Comparison of ENCODE assay signal across 15 cellular contexts in genomic region chr16:57826706-57827625, GRCh38. TPM values are rescaled to one million over a fixed set of nuclear protein-coding genes. Genes with fewer than 3 reads are reported as not detected.
DNase-seq lines count a peak whose midpoint lies in the region; ATAC-seq, FAIRE-seq and TF ChIP-seq lines count a peak whose summit lies in the region.
"Had no signal": no experiment of that assay in that cellular context is flagged by ENCODE, and none has a peak within 500 bp of the region (broad histone marks: within the 10 kb centered on the region; RNA-seq: fewer than 3 reads in every experiment).

No MANE protein-coding gene starts in this region.

- no peak overlapping the region for H3K4me3 Mint-ChIP-seq in activated naive CD4-positive, alpha-beta T cell treated with anti-CD3 and anti-CD28 coated beads, Interleukin-2, amount 10 ng/mL, durations not matched to agents 7 days and 5 days
- H3K4me3 Mint-ChIP-seq: stimulated activated effector memory CD8-positive, alpha-beta T cell treated with anti-CD3 and anti-CD28 coated beads, Interleukin-12 subunit alpha, Interleukin-12 subunit beta, amount 100 ng/mL, for 72 hours had no signal

- peak overlapping the region; percentile 43 for H3K4me2 ChIP-seq in A549

- H3K36me3 Mint-ChIP-seq in activated naive CD4-positive, alpha-beta T cell treated with anti-CD3 and anti-CD28 coated beads, Interleukin-2, amount 10 ng/mL, durations not matched to agents 7 days and 5 days, result no peaks in the 10 kb centered on the region
- H3K36me3 Mint-ChIP-seq: stimulated activated effector memory CD8-positive, alpha-beta T cell treated with anti-CD3 and anti-CD28 coated beads, Interleukin-12 subunit alpha, Interleukin-12 subunit beta, amount 100 ng/mL, for 72 hours had no signal

- H3K27ac ChIP-seq in A549 (peak overlapping the region; percentile 48 to 67; a peak in 5 of 6 replicates), right lobe of liver (peak overlapping the region; percentile 40 to 75 (median 60)), uterus (no peak overlapping the region)
- H3K27ac ChIP-seq: WERI-Rb-1 had no signal

- DNase-seq in A549 (ENCODE audit: low read depth in 1 of 2, low spot score in 1 of 2) (no peak), NCI-H1092 treated with DMSO at 0.1 percent for 48 hours (lab: John Stamatoyannopoulos, UW) (peak; percentile 76), choroid plexus epithelial cell (ENCODE audit: low read depth) (peak; percentile 36), right lobe of liver (peak; percentile 86 to 95 (median 94)), GM19239 (ENCODE audit: insufficient read length, low spot score) (no peak), uterus (no peak)
- DNase-seq in activated naive CD4-positive, alpha-beta T cell treated with anti-CD3 and anti-CD28 coated beads, Interleukin-2, amount 10 ng/mL, durations not matched to agents 7 days and 5 days, result no peak
- DNase-seq: COR-L47, NCI-H510A, OCI-M1, WERI-Rb-1 had no signal

- H3K9me3 ChIP-seq in A549, result no peaks in the 10 kb centered on the region
- no peaks in the 10 kb centered on the region for H3K9me3 ChIP-seq in right lobe of liver
- H3K9me3 ChIP-seq in uterus, result no peaks in the 10 kb centered on the region

- 77% methylated on average over 22 of the region's 22 CpGs for WGBS in A549 (ENCODE audit: missing lambda C conversion rate)
- 41% methylated on average over 9 of the region's 22 CpGs for WGBS in right lobe of liver (ENCODE audit: insufficient coverage, low coverage, low lambda C conversion rate, missing lambda C conversion rate)

- ATAC-seq in A549 (peak; percentile 31 to 61; a peak in 5 of 6 replicates), right lobe of liver (peak; percentile 82 to 93 (median 90)), esophagus mucosa (no peak)

- intact Hi-C loops in right lobe of liver (cut with DNase I) (no loop called here), uterus (cut with DNase I; ENCODE audit: low total_unique reads) (no loop called here)

- POLR2A ChIA-PET in A549 (lab: Yijun Ruan, JAX), result no interaction called here

- H3K27me3 Mint-ChIP-seq in activated naive CD4-positive, alpha-beta T cell treated with anti-CD3 and anti-CD28 coated beads, Interleukin-2, amount 10 ng/mL, durations not matched to agents 7 days and 5 days, result peaks cover 56% of the 10 kb centered on the region

- TF ChIP-seq POLR2A in A549 (IDR thresholded peaks at IDR 0.05; ENCODE audit: low read length) (no peak), right lobe of liver (IDR thresholded peaks at IDR 0.05) (peak; percentile 49), uterus (IDR thresholded peaks at IDR 0.05) (no peak)

- H3K4me1 Mint-ChIP-seq in activated naive CD4-positive, alpha-beta T cell treated with anti-CD3 and anti-CD28 coated beads, Interleukin-2, amount 10 ng/mL, durations not matched to agents 7 days and 5 days, result no peaks in the 10 kb centered on the region
- H3K4me1 Mint-ChIP-seq: stimulated activated effector memory CD8-positive, alpha-beta T cell treated with anti-CD3 and anti-CD28 coated beads, Interleukin-12 subunit alpha, Interleukin-12 subunit beta, amount 100 ng/mL, for 72 hours had no signal

- no peaks in the 10 kb centered on the region for H3K36me3 ChIP-seq in right lobe of liver
- no peaks in the 10 kb centered on the region for H3K36me3 ChIP-seq in uterus
- H3K36me3 ChIP-seq: WERI-Rb-1 had no signal

- H3K4me3 ChIP-seq in A549, result no peak overlapping the region
- H3K4me3 ChIP-seq in choroid plexus epithelial cell (ENCODE audit: low read depth, low read length), result no peak overlapping the region
- H3K4me3 ChIP-seq in right lobe of liver, result no peak overlapping the region
- H3K4me3 ChIP-seq in uterus, result no peak overlapping the region

- TF ChIP-seq EP300 in A549 (IDR thresholded peaks at IDR 0.05), result no peak

- no peak for TF ChIP-seq CTCF in A549 (IDR thresholded peaks at IDR 0.05)
- TF ChIP-seq CTCF in choroid plexus epithelial cell (conservative IDR thresholded peaks at IDR 0.05; ENCODE audit: low read depth, low read length), result no peak
- no peak for TF ChIP-seq CTCF in right lobe of liver (IDR thresholded peaks at IDR 0.05)
- TF ChIP-seq CTCF in uterus (IDR thresholded peaks at IDR 0.05), result no peak

- H3K27ac Mint-ChIP-seq in activated naive CD4-positive, alpha-beta T cell treated with anti-CD3 and anti-CD28 coated beads, Interleukin-2, amount 10 ng/mL, durations not matched to agents 7 days and 5 days, result no peak overlapping the region
- H3K27ac Mint-ChIP-seq: stimulated activated effector memory CD8-positive, alpha-beta T cell treated with anti-CD3 and anti-CD28 coated beads, Interleukin-12 subunit alpha, Interleukin-12 subunit beta, amount 100 ng/mL, for 72 hours had no signal

- H3K9me3 Mint-ChIP-seq in activated naive CD4-positive, alpha-beta T cell treated with anti-CD3 and anti-CD28 coated beads, Interleukin-2, amount 10 ng/mL, durations not matched to agents 7 days and 5 days, result no peaks in the 10 kb centered on the region
- H3K9me3 Mint-ChIP-seq: stimulated activated effector memory CD8-positive, alpha-beta T cell treated with anti-CD3 and anti-CD28 coated beads, Interleukin-12 subunit alpha, Interleukin-12 subunit beta, amount 100 ng/mL, for 72 hours had no signal

- H3K4me1 ChIP-seq in A549 (peaks cover 62% of the 10 kb centered on the region), right lobe of liver (peaks cover 0 to 57% (median 27%) of the 10 kb centered on the region in 4 donors), uterus (no peaks in the 10 kb centered on the region)

- CTCF ChIA-PET in A549 (lab: Yijun Ruan, JAX), result interaction anchor here (1.0 to 1.6 kb wide), 6 partner anchors 9 to 78 kb away, joined by 3 to 4 read pairs (median 3); no protein-coding TSS in a partner anchor
- CTCF ChIA-PET in activated naive CD4-positive, alpha-beta T cell treated with anti-CD3 and anti-CD28 coated beads, Interleukin-2, amount 10 ng/mL, durations not matched to agents 7 days and 5 days (lab: Charles Lee), result no interaction called here

- TF ChIP-seq RAD21 in A549 (conservative IDR thresholded peaks at IDR 0.05 in 1 of 2, IDR thresholded peaks at IDR 0.05 in 1 of 2), result no peak

- FAIRE-seq in A549 (lab: Jason Lieb, UNC) (no peak), GM19239 (lab: Jason Lieb, UNC) (no peak)
- FAIRE-seq: A204.1, bronchial epithelial cell had no signal

- H3K27me3 ChIP-seq in right lobe of liver (no peaks in the 10 kb centered on the region), uterus (no peaks in the 10 kb centered on the region)

TF ChIP-seq in A549, 52 proteins besides CTCF, POLR2A, EP300 and RAD21:
- TF ChIP-seq FOXS1 (CRISPR knock-in tag; IDR thresholded peaks at IDR 0.05) (no peak), ZNF302 (CRISPR knock-in tag; IDR thresholded peaks at IDR 0.05) (no peak), RNF2 (IDR thresholded peaks at IDR 0.05; ENCODE audit: borderline replicate concordance, low read depth) (no peak), MAZ (IDR thresholded peaks at IDR 0.05; ENCODE audit: borderline replicate concordance, low read depth, low read length) (no peak), USF2 (IDR thresholded peaks at IDR 0.05) (no peak), ESRRA (IDR thresholded peaks at IDR 0.05; ENCODE audit: borderline replicate concordance, low read length) (no peak), HOXA7 (CRISPR knock-in tag; IDR thresholded peaks at IDR 0.05) (no peak), CBX8 (IDR thresholded peaks at IDR 0.05) (no peak), ZC3H11A (IDR thresholded peaks at IDR 0.05) (no peak), JUN (IDR thresholded peaks at IDR 0.05) (no peak), KDM5A (IDR thresholded peaks at IDR 0.05) (no peak), NFE2L2 (conservative IDR thresholded peaks at IDR 0.05; ENCODE audit: low read length) (no peak), HES2 (IDR thresholded peaks at IDR 0.05) (no peak), CHD2 (IDR thresholded peaks at IDR 0.05; ENCODE audit: low read length, partially characterized antibody) (no peak)

RNA-seq across cellular contexts. Expression of gene KIFC3, which starts 24.7 kb away (rescaled TPM):
- polyA plus RNA-seq in A549 (2011; rRNA removed) (127 and 128 TPM in 2 replicates), A549 (2017; fragmentation: RNase III; extraction: RNeasy Plus Mini Kit Qiagen cat#74134 plus additional on column Dnase treatment) (171 to 180 TPM (median 178 TPM) in 3 replicates)
- polyA plus RNA-seq in A549 (2012; cell fraction: cytosol; rRNA removed), result 236 and 291 TPM in 2 replicates
- polyA plus RNA-seq in A549 (2012; cell fraction: nucleus; rRNA removed), result 781 and 955 TPM in 2 replicates
- 225 and 333 TPM in 2 replicates for polyA minus RNA-seq in A549 (2011; rRNA and poly(A)+ RNA removed)
- total RNA-seq in right lobe of liver (10 to 100 TPM; 20.3 to 88.9 (median 46.4) TPM), esophagus mucosa (20.6 TPM), uterus (10 to 100 TPM in 2 of 4 donors, 1 to 10 TPM in 2; 3.2 to 44.2 (median 17.4) TPM)

Comparison
In these comparisons a context has a peak if more than half of its experiments do, and no peak if none do; other contexts are left out.
1. DNase-seq: peak in NCI-H1092 treated with DMSO at 0.1 percent for 48 hours (single experiment), choroid plexus epithelial cell (single experiment) and right lobe of liver (3 of 3); none in A549 (0 of 2), activated naive CD4-positive, alpha-beta T cell treated with anti-CD3 and anti-CD28 coated beads, Interleukin-2, amount 10 ng/mL, durations not matched to agents 7 days and 5 days (single experiment), GM19239 (single experiment) and uterus (0 of 2).
2. H3K27ac ChIP-seq: peak in A549 (2 of 2) and right lobe of liver (3 of 3); none in uterus (0 of 2).